In genomic region chr13:97307096-97307495, GRCh38 we compare ENCODE assay signal across 1 cellular context.
TF ChIP-seq lines count a peak whose summit lies in the region.

No MANE protein-coding gene starts in this region.

TF ChIP-seq in HepG2, 621 proteins besides CTCF, POLR2A, EP300 and RAD21 (continued from another document):
- TF ChIP-seq ZNF660 (CRISPR knock-in tag; IDR thresholded peaks at IDR 0.05; ENCODE audit: borderline replicate concordance, low read depth), result no peak
- no peak for TF ChIP-seq NFE2L2 (IDR thresholded peaks at IDR 0.05; ENCODE audit: low read length)
- TF ChIP-seq ZFP1 (CRISPR knock-in tag; IDR thresholded peaks at IDR 0.05), result no peak
- TF ChIP-seq MTF2 (CRISPR knock-in tag; IDR thresholded peaks at IDR 0.05; ENCODE audit: borderline replicate concordance), result no peak
- no peak for TF ChIP-seq NFKBIZ (CRISPR knock-in tag; IDR thresholded peaks at IDR 0.05)
- TF ChIP-seq, protein P1, sequence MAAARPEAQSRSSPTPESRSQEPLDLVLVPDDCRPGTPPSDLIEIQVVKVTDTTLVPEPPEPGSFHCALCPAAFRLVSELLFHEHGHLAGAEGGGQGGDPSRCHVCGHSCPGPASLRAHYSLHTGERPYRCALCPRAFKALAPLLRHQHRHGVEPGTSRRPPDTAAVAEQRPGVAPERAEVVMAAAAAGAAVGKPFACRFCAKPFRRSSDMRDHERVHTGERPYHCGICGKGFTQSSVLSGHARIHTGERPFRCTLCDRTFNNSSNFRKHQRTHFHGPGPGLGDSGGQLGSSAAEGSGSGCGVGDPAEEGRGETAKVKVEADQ (CRISPR knock-in tag; IDR thresholded peaks at IDR 0.05; ENCODE audit: borderline replicate concordance), result no peak
- TF ChIP-seq, protein P2, sequence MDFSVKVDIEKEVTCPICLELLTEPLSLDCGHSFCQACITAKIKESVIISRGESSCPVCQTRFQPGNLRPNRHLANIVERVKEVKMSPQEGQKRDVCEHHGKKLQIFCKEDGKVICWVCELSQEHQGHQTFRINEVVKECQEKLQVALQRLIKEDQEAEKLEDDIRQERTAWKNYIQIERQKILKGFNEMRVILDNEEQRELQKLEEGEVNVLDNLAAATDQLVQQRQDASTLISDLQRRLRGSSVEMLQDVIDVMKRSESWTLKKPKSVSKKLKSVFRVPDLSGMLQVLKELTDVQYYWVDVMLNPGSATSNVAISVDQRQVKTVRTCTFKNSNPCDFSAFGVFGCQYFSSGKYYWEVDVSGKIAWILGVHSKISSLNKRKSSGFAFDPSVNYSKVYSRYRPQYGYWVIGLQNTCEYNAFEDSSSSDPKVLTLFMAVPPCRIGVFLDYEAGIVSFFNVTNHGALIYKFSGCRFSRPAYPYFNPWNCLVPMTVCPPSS (IDR thresholded peaks at IDR 0.05), result no peak
- TF ChIP-seq SOX5 (CRISPR knock-in tag; IDR thresholded peaks at IDR 0.05; ENCODE audit: borderline replicate concordance), result no peak
- peak; percentile 76 for TF ChIP-seq NR2C2 (CRISPR knock-in tag; IDR thresholded peaks at IDR 0.05; ENCODE audit: borderline replicate concordance)
